ENCODE assay signal across 8 cellular contexts in the genomic region with DNA sequence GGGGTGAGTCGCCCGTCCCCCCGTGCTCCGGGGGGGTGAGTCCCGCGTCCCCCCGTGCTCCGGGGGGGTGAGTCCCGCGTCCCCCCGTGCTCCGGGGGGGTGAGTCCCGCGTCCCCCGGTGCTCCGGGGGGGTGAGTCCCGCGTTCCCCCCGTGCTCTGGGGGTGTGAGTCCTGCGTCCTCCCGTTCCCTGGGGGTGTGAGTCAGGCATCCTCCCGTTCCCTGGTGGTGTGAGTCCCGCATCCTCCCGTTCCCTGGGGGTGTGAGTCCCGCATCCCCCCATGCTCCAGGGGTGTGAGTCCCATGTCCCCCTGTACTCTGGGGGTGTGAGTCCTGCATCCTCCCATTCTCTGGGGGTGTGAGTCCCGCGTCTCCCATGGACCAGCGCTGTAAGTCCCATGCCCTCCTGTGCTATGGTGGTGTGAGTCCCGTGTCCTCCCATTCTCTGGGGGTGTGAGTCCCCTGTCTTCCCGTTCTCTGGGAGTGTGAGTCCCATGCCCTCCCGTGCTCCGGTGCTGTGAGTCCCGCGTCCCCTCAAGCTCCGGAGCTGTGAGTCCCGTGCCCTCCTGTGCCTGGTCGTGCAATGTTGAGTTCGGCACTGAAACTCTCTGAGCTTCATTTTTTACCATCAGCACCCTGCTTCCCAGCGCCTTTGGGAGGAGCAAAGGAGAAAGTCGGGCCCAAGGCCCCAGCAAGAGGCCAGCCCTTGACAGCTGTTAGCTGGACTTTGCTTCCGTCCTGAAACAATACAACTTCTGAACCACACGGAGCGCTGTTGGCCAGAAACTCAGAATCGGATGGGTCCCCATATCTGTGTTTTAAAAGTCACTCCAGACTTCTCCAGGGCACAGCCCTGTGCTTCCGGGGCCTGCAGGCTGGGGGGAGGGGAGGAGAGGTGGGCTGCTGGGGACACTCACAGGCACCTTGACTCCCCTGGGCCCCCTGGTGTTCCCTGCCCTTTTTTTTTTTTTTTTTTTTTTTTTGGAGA. TPM values are rescaled to one million over a fixed set of nuclear protein-coding genes. Genes with fewer than 3 reads are reported as not detected.
DNase-seq lines count a peak whose midpoint lies in the region; FAIRE-seq and TF ChIP-seq lines count a peak whose summit lies in the region.

No MANE protein-coding gene starts in this region.

- BruUV-seq in PC-9 (replicated peaks; lab: Mats Ljungman, UMichigan) (no TSS peak), endothelial cell of umbilical vein (replicated peaks; lab: Mats Ljungman, UMichigan) (no TSS peak)

- H3K9ac ChIP-seq in endothelial cell of umbilical vein (replicated peaks; ENCODE audit: extremely low read depth, insufficient read depth, low read length), result no peak overlapping the region

- POLR2A ChIA-PET in PC-9 (lab: Charles Lee; ENCODE audit: unreplicated experiment), result no interaction called here
- POLR2A ChIA-PET in endothelial cell of umbilical vein (lab: Charles Lee), result no interaction called here

- H3K9me3 ChIP-seq in PC-9 (ENCODE audit: insufficient read depth, low read depth) (no peaks in the 10 kb centered on the region), endothelial cell of umbilical vein (replicated peaks; ENCODE audit: control insufficient read depth, insufficient read depth, low read length) (no peaks in the 10 kb centered on the region)

- TF ChIP-seq POLR2A in endothelial cell of umbilical vein (IDR thresholded peaks at IDR 0.05; ENCODE audit: low read depth, low read length), result no peak

- peak; percentile 84 for FAIRE-seq in endothelial cell of umbilical vein (lab: Jason Lieb, UNC)

- CTCF ChIA-PET in PC-9 (lab: Charles Lee), result interaction anchor here (0.7 to 0.8 kb wide), 3 partner anchors 15 to 658 kb away, joined by 6 to 17 read pairs (median 15); partner anchors contain the start of gene ZNF778
- CTCF ChIA-PET in endothelial cell of umbilical vein (lab: Charles Lee), result interaction anchor here (0.7 to 1.5 kb wide), 10 partner anchors 9 to 554 kb away, joined by 3 to 9 read pairs (median 4); partner anchors contain the start of gene ZC3H18

- H3K79me2 ChIP-seq in PC-9 (ENCODE audit: low read depth) (no peaks in the 10 kb centered on the region), endothelial cell of umbilical vein (ENCODE audit: control insufficient read depth, insufficient read depth, low read length) (no peaks in the 10 kb centered on the region)

- H3K36me3 ChIP-seq in PC-9 (ENCODE audit: low read depth) (no peaks in the 10 kb centered on the region), endothelial cell of umbilical vein (ENCODE audit: control insufficient read depth in 2 of 2, extremely low read depth in 1 of 2, insufficient read depth in 2 of 2, low read length in 2 of 2) (no peaks in the 10 kb centered on the region)

- no peaks in the 10 kb centered on the region for H3K4me1 ChIP-seq in PC-9 (replicated peaks; ENCODE audit: insufficient read depth)
- no peaks in the 10 kb centered on the region for H3K4me1 ChIP-seq in endothelial cell of umbilical vein (ENCODE audit: control insufficient read depth, extremely low read depth, insufficient read depth, low read length)

- no peak overlapping the region for H3K4me3 ChIP-seq in PC-9
- no peak overlapping the region for H3K4me3 ChIP-seq in endothelial cell of umbilical vein (replicated peaks in 1 of 3; ENCODE audit: insufficient read depth in 1 of 3, low read depth in 1 of 3, low read length in 3 of 3)

- H2AFZ ChIP-seq in PC-9 (no peak overlapping the region), endothelial cell of umbilical vein (ENCODE audit: low read depth, low read length) (no peak overlapping the region)

- H3K9me2 ChIP-seq in PC-9 (ENCODE audit: insufficient read depth), result no peaks in the 10 kb centered on the region

- dilution Hi-C loops in endothelial cell of umbilical vein (cut with MboI; ENCODE audit: extremely low pct_ligation_motif_present, low sequenced_read_pairs), result no loop called here

- 0 out of 2 replicates have a peak, but pooled peaks cover 5% of the 10 kb centered on the region for H3F3A ChIP-seq in PC-9 (ENCODE audit: insufficient read depth, low read depth)

- no peaks in the 10 kb centered on the region for H3K9me1 ChIP-seq in endothelial cell of umbilical vein (replicated peaks; ENCODE audit: control insufficient read depth, extremely low read depth, insufficient read depth, low read length)

- intact Hi-C loops in PC-9 (cut with micrococcal nuclease; ENCODE audit: unreplicated experiment) (no loop called here), endothelial cell of umbilical vein (cut with micrococcal nuclease) (no loop called here)

- DNase-seq in CMK (ENCODE audit: low read depth), result peak; percentile 53
- DNase-seq in HT-29 (ENCODE audit: low spot score), result peak; percentile 85
- peak; percentile 49 to 65 for DNase-seq in PC-9
- peak; percentile 49 for DNase-seq in endothelial cell of umbilical vein (ENCODE audit: low read depth, low spot score)
- DNase-seq in mucosa of gallbladder (ENCODE audit: low spot score), result peak; percentile 80
- DNase-seq in GM19240 (ENCODE audit: insufficient read length, low spot score), result no peak
- no peak for DNase-seq in activated T-cell treated with anti-CD3 and anti-CD28 coated beads, Interleukin-2, amount 50 U/mL, for 1 hour
- no peak for DNase-seq in OCI-M2 (lab: John Stamatoyannopoulos, UW; ENCODE audit: unreplicated experiment)

- peaks cover 35% of the 10 kb centered on the region for H3K27me3 ChIP-seq in PC-9 (ENCODE audit: insufficient read depth, low read depth)
- H3K27me3 ChIP-seq in endothelial cell of umbilical vein (ENCODE audit: control insufficient read depth in 2 of 2, insufficient read depth in 2 of 2, low read length in 2 of 2), result no peaks in the 10 kb centered on the region

- peak; percentile 60 for TF ChIP-seq CTCF in PC-9 (conservative IDR thresholded peaks at IDR 0.05)
- peak; percentile 40 to 60 for TF ChIP-seq CTCF in endothelial cell of umbilical vein (IDR thresholded peaks at IDR 0.05; ENCODE audit: extremely low read depth in 1 of 2, insufficient read depth in 1 of 2, low read depth in 1 of 2, low read length in 2 of 2)

- H3K27ac ChIP-seq in PC-9 (no peak overlapping the region), endothelial cell of umbilical vein (ENCODE audit: insufficient read depth, low read depth, low read length) (no peak overlapping the region)

- H4K20me1 ChIP-seq in PC-9 (ENCODE audit: insufficient read depth) (no peaks in the 10 kb centered on the region), endothelial cell of umbilical vein (replicated peaks; ENCODE audit: control insufficient read depth, extremely low read depth, insufficient read depth, low read length) (no peaks in the 10 kb centered on the region)

- H3K4me2 ChIP-seq in PC-9 (0 out of 2 replicates have a peak overlapping the region, but pooled peaks have one; percentile 3), endothelial cell of umbilical vein (ENCODE audit: insufficient read depth, low read length) (no peak overlapping the region)

TF ChIP-seq in endothelial cell of umbilical vein, 7 proteins besides CTCF, POLR2A, EP300 and RAD21:
- TF ChIP-seq FOS (IDR thresholded peaks at IDR 0.05; ENCODE audit: borderline replicate concordance, insufficient read depth, low read length) (no peak), POLR2AphosphoS5 (IDR thresholded peaks at IDR 0.05; ENCODE audit: insufficient read depth, low read depth, low read length) (peak; percentile 20)
- TF ChIP-seq, protein P1, sequence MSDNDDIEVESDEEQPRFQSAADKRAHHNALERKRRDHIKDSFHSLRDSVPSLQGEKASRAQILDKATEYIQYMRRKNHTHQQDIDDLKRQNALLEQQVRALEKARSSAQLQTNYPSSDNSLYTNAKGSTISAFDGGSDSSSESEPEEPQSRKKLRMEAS (IDR thresholded peaks at IDR 0.05; ENCODE audit: insufficient read depth, insufficient read length), result no peak
TF ChIP-seq in endothelial cell of umbilical vein: peak in this region for 1.

RNA-seq across cellular contexts. Expression of gene ZC3H18, which starts 11.5 kb away (rescaled TPM):
- total RNA-seq in HT-29 (2014; rRNA removed; shearing (Covaris generic)), result 20.2 and 28.9 TPM in 2 replicates
- total RNA-seq in PC-9 (2021), result 76.4 and 78.4 TPM in 2 replicates
- total RNA-seq in endothelial cell of umbilical vein, result 52.8 and 59.6 TPM in 2 replicates
- 12.1 and 12.7 TPM in 2 replicates for polyA plus RNA-seq in endothelial cell of umbilical vein
- 14.5 and 16.9 TPM in 2 replicates for polyA plus RNA-seq in endothelial cell of umbilical vein (2011; cell fraction: cytosol; rRNA removed)
- polyA plus RNA-seq in endothelial cell of umbilical vein (2011; cell fraction: nucleus; rRNA removed), result 56.0 and 60.2 TPM in 2 replicates
- 27.9 and 28.1 TPM in 2 replicates for polyA plus RNA-seq in endothelial cell of umbilical vein (2012)
- polyA minus RNA-seq in endothelial cell of umbilical vein, result 9.2 and 9.8 TPM in 2 replicates
- 21.1 TPM for polyA minus RNA-seq in endothelial cell of umbilical vein (2011; cell fraction: cytosol; rRNA and poly(A)+ RNA removed)
- polyA minus RNA-seq in endothelial cell of umbilical vein (2011; cell fraction: nucleus; rRNA and poly(A)+ RNA removed), result 13.8 and 15.4 TPM in 2 replicates
- 43.4 TPM for total RNA-seq in mucosa of gallbladder

Comparison
In these comparisons a context has a peak if more than half of its experiments do, and no peak if none do; other contexts are left out.
1. DNase-seq: peak in CMK (single experiment), HT-29 (single experiment), PC-9 (2 of 2), endothelial cell of umbilical vein (single experiment) and mucosa of gallbladder (single experiment); none in GM19240 (single experiment), activated T-cell treated with anti-CD3 and anti-CD28 coated beads, Interleukin-2, amount 50 U/mL, for 1 hour (single experiment) and OCI-M2 (single experiment).